Comparison of ENCODE assay signal across 13 cellular contexts in the genomic region with DNA sequence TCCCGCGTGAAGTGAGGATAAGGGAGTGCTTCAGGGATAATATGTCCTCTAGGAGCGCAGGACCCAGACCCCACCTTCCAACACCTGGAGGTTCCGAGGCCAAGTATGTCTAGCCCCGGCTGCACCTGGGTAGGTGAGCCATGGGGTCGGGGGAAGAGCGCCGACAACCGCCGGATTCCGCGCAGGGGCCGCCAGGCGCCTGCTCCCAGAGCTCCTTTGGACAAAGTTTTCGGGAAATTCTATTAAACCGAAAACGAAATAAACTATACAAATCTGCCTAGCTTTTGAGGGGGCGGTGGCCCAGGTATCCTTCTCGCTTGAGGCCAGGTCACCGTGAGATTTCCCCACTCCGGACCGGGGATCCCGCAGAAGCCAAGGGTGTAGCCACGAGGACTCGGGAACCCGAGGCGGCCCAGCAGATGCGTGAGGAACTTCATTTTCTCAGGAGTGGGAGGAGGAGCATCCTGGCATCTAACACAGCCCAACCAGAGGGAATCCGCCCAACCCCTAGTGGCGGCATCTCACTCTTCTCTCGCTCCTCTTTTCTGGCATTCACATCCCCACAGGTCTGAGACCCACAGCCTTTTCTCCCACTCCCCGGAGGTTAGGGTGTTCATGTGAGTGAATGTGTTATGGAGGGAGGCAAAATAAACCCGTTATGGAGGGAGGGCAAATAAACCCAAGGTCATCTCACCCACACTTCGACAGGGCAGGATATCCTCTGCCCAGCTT. TPM values are rescaled to one million over a fixed set of nuclear protein-coding genes. Genes with fewer than 3 reads are reported as not detected.
DNase-seq lines count a peak whose midpoint lies in the region; ATAC-seq, FAIRE-seq and TF ChIP-seq lines count a peak whose summit lies in the region.
"Had no signal": no experiment of that assay in that cellular context is flagged by ENCODE, and none has a peak within 500 bp of the region (broad histone marks: within the 10 kb centered on the region; RNA-seq: fewer than 3 reads in every experiment).

No MANE protein-coding gene starts in this region.

- no peak for FAIRE-seq in HepG2 (lab: Jason Lieb, UNC)

- no peaks in the 10 kb centered on the region for H4K20me1 ChIP-seq in HepG2 (ENCODE audit: insufficient read depth, low read length)

- H3K36me3 ChIP-seq in HepG2 (replicated peaks in 1 of 2; ENCODE audit: control insufficient read depth in 1 of 2, insufficient read depth in 2 of 2, low read length in 2 of 2), result no peaks in the 10 kb centered on the region; a peak in 1 of 5 replicates
- no peaks in the 10 kb centered on the region for H3K36me3 ChIP-seq in tibial artery

- POLR2A ChIA-PET in HepG2 (lab: Yijun Ruan, JAX), result no interaction called here

- H3K4me1 ChIP-seq in HepG2 (ENCODE audit: insufficient read depth, low read length) (peaks cover 11% of the 10 kb centered on the region; the same call in 1 of the 2 replicates), tibial artery (peaks cover 0 to 66% (median 53%) of the 10 kb centered on the region in 4 donors)

- no peak overlapping the region for H3K27ac ChIP-seq in HepG2 (ENCODE audit: extremely low read length, insufficient read depth, low read length)
- H3K27ac ChIP-seq in tibial artery, result no peak overlapping the region
- H3K27ac ChIP-seq: HL-60, VCaP had no signal

- no peaks in the 10 kb centered on the region for H3K79me2 ChIP-seq in HepG2 (ENCODE audit: insufficient read depth, low read length)

- TF ChIP-seq EP300 in HepG2 (IDR thresholded peaks at IDR 0.05; ENCODE audit: low read depth in 2 of 2, low read length in 2 of 2) (no peak), HepG2 (CRISPR knock-in tag; IDR thresholded peaks at IDR 0.05; ENCODE audit: borderline replicate concordance) (no peak)

- no peaks in the 10 kb centered on the region for H3K9me3 Mint-ChIP-seq in activated T-helper 2 cell treated with anti-CD3 and anti-CD28 coated beads, Interferon-gamma antibody, Interleukin-2, Interleukin-4, amounts not matched to agents 10 μg/mL and 5 μg/mL and 100 μg/mL, durations not matched to agents 14 hours and 24 hours and 36 hours
- H3K9me3 Mint-ChIP-seq in stimulated activated memory B cell treated with anti-CD40 and anti-IgM and Interleukin-4, amounts not matched to agents 10 μg/mL and 1 μg/mL and 100 μg/mL, for 72 hours, result peaks cover under 1% of the 10 kb centered on the region

- intact Hi-C loops in activated T-helper 2 cell treated with anti-CD3 and anti-CD28 coated beads, Interferon-gamma antibody, Interleukin-2, Interleukin-4, amounts not matched to agents 10 μg/mL and 5 μg/mL and 100 μg/mL, durations not matched to agents 14 hours and 24 hours and 36 hours (cut with micrococcal nuclease), result no loop called here
- intact Hi-C loops in HepG2 (cut with micrococcal nuclease; ENCODE audit: unreplicated experiment), result no loop called here
- intact Hi-C loops in tibial artery (cut with DNase I; ENCODE audit: low total_unique reads), result no loop called here

- BruUV-seq in HepG2 (replicated peaks; lab: Mats Ljungman, UMichigan), result no TSS peak

- DNase-seq in CD1c-positive myeloid dendritic cell (ENCODE audit: extremely low spot score), result peak; percentile 21
- peak; percentile 42 for DNase-seq in HCEC 1CT
- no peak for DNase-seq in activated T-helper 2 cell treated with anti-CD3 and anti-CD28 coated beads, Interferon-gamma antibody, Interleukin-2, Interleukin-4, amounts not matched to agents 10 μg/mL and 5 μg/mL and 100 μg/mL, durations not matched to agents 14 hours and 24 hours and 36 hours (ENCODE audit: low spot score)
- no peak for DNase-seq in HepG2 (ENCODE audit: low spot score)
- DNase-seq in NCI-H187 (lab: John Stamatoyannopoulos, UW), result no peak
- DNase-seq in tibial artery, result no peak
- DNase-seq in stimulated activated CD4-positive, alpha-beta T cell treated with anti-CD3 and anti-CD28 coated beads, Interleukin-4, amount 100 ng/mL, for 4 hours, result no peak
- DNase-seq: caudate nucleus; stimulated activated naive CD4-positive, alpha-beta T cell treated with Interleukin-2 at 50 U/mL for 16 hours had no signal

- ATAC-seq in HepG2, result peak; percentile 63
- no peak for ATAC-seq in stimulated activated memory B cell treated with anti-CD40 and anti-IgM and Interleukin-4, amounts not matched to agents 10 μg/mL and 1 μg/mL and 100 μg/mL, for 72 hours

- TF ChIP-seq RAD21 in HepG2 (CRISPR knock-in tag; IDR thresholded peaks at IDR 0.05), result no peak

- 45% methylated on average over 24 of the region's 34 CpGs for WGBS in HepG2 (ENCODE audit: low lambda C conversion rate)

- peaks cover 19% of the 10 kb centered on the region for H3K4me1 Mint-ChIP-seq in activated T-helper 2 cell treated with anti-CD3 and anti-CD28 coated beads, Interferon-gamma antibody, Interleukin-2, Interleukin-4, amounts not matched to agents 10 μg/mL and 5 μg/mL and 100 μg/mL, durations not matched to agents 14 hours and 24 hours and 36 hours (ENCODE audit: low read depth)
- H3K4me1 Mint-ChIP-seq in stimulated activated memory B cell treated with anti-CD40 and anti-IgM and Interleukin-4, amounts not matched to agents 10 μg/mL and 1 μg/mL and 100 μg/mL, for 72 hours, result peaks cover 45% of the 10 kb centered on the region

- peaks cover 10 to 78% of the 10 kb centered on the region in 2 experiments for H3K27me3 ChIP-seq in HepG2 (ENCODE audit: control insufficient read depth in 1 of 2, insufficient read depth in 2 of 2, low read length in 2 of 2)
- H3K27me3 ChIP-seq in tibial artery, result peaks cover 0 to 100% of the 10 kb centered on the region in 2 donors

- no peak overlapping the region for H2AFZ ChIP-seq in HepG2 (ENCODE audit: low read length)

- H3K9ac ChIP-seq in HepG2 (ENCODE audit: insufficient read depth, low read depth, low read length), result no peak overlapping the region

- H3K4me3 Mint-ChIP-seq in activated T-helper 2 cell treated with anti-CD3 and anti-CD28 coated beads, Interferon-gamma antibody, Interleukin-2, Interleukin-4, amounts not matched to agents 10 μg/mL and 5 μg/mL and 100 μg/mL, durations not matched to agents 14 hours and 24 hours and 36 hours (ENCODE audit: low read depth), result peak overlapping the region; percentile 8
- no peak overlapping the region for H3K4me3 Mint-ChIP-seq in stimulated activated memory B cell treated with anti-CD40 and anti-IgM and Interleukin-4, amounts not matched to agents 10 μg/mL and 1 μg/mL and 100 μg/mL, for 72 hours

- in situ Hi-C loops in HepG2 (cut with HindIII; ENCODE audit: extremely low pct_ligation_motif_present, low pct_unique_long_range_greater_than_20kb), result no loop called here

- CTCF ChIA-PET in HepG2 (lab: Yijun Ruan, JAX; ENCODE audit: low intra/inter-chr PET ratio, low total read pairs), result no interaction called here

- TF ChIP-seq POLR2A in HepG2 (IDR thresholded peaks at IDR 0.05; ENCODE audit: insufficient read depth in 1 of 2, low read depth in 2 of 2, low read length in 2 of 2), result no peak

- H3K4me3 ChIP-seq in HepG2 (replicated peaks in 1 of 3; ENCODE audit: insufficient read depth in 1 of 3, low read depth in 2 of 3, low read length in 3 of 3) (no peak overlapping the region), tibial artery (no peak overlapping the region)

- no peak overlapping the region for H3K27ac Mint-ChIP-seq in activated T-helper 2 cell treated with anti-CD3 and anti-CD28 coated beads, Interferon-gamma antibody, Interleukin-2, Interleukin-4, amounts not matched to agents 10 μg/mL and 5 μg/mL and 100 μg/mL, durations not matched to agents 14 hours and 24 hours and 36 hours
- no peak overlapping the region for H3K27ac Mint-ChIP-seq in stimulated activated memory B cell treated with anti-CD40 and anti-IgM and Interleukin-4, amounts not matched to agents 10 μg/mL and 1 μg/mL and 100 μg/mL, for 72 hours

- no peak overlapping the region for H3K4me2 ChIP-seq in HepG2 (ENCODE audit: low read depth, low read length)

- H3K36me3 Mint-ChIP-seq in activated T-helper 2 cell treated with anti-CD3 and anti-CD28 coated beads, Interferon-gamma antibody, Interleukin-2, Interleukin-4, amounts not matched to agents 10 μg/mL and 5 μg/mL and 100 μg/mL, durations not matched to agents 14 hours and 24 hours and 36 hours (ENCODE audit: low read depth), result no peaks in the 10 kb centered on the region
- no peaks in the 10 kb centered on the region for H3K36me3 Mint-ChIP-seq in stimulated activated memory B cell treated with anti-CD40 and anti-IgM and Interleukin-4, amounts not matched to agents 10 μg/mL and 1 μg/mL and 100 μg/mL, for 72 hours

- peaks cover 81% of the 10 kb centered on the region for H3K27me3 Mint-ChIP-seq in activated T-helper 2 cell treated with anti-CD3 and anti-CD28 coated beads, Interferon-gamma antibody, Interleukin-2, Interleukin-4, amounts not matched to agents 10 μg/mL and 5 μg/mL and 100 μg/mL, durations not matched to agents 14 hours and 24 hours and 36 hours (ENCODE audit: low read depth)
- H3K27me3 Mint-ChIP-seq in stimulated activated memory B cell treated with anti-CD40 and anti-IgM and Interleukin-4, amounts not matched to agents 10 μg/mL and 1 μg/mL and 100 μg/mL, for 72 hours, result peaks cover 96% of the 10 kb centered on the region

- TF ChIP-seq CTCF in HepG2 (CRISPR knock-in tag; IDR thresholded peaks at IDR 0.05), result no peak
- no peak for TF ChIP-seq CTCF in tibial artery (IDR thresholded peaks at IDR 0.05)

- H3K9me3 ChIP-seq in HepG2 (ENCODE audit: low read length) (no peaks in the 10 kb centered on the region), tibial artery (no peaks in the 10 kb centered on the region)

RNA-seq across cellular contexts. Expression of gene DMRTA2, which starts 2.3 kb away (rescaled TPM):
- total RNA-seq in activated T-helper 2 cell treated with anti-CD3 and anti-CD28 coated beads, Interferon-gamma antibody, Interleukin-2, Interleukin-4, amounts not matched to agents 10 μg/mL and 5 μg/mL and 100 μg/mL, durations not matched to agents 14 hours and 24 hours and 36 hours, result not detected in 2 replicates
- total RNA-seq in HepG2 (2016; rRNA removed; fragmentation: Illumina TruSeq; extraction: Trizol), result not detected in 2 replicates
- total RNA-seq in HepG2 (2016; cell fraction: cytosol; rRNA removed; fragmentation: Illumina TruSeq; extraction: Trizol; ENCODE audit: low read depth), result not detected in 2 replicates
- total RNA-seq in HepG2 (2016; cell fraction: insoluble cytoplasmic fraction; rRNA removed; fragmentation: Illumina TruSeq; extraction: Trizol), result not detected in 2 replicates
- not detected in 2 replicates for total RNA-seq in HepG2 (2016; cell fraction: membrane; rRNA removed; fragmentation: Illumina TruSeq; extraction: Trizol)
- total RNA-seq in HepG2 (2016; cell fraction: nucleus; rRNA removed; fragmentation: Illumina TruSeq; extraction: Trizol), result not detected in 2 replicates
- 0.03 TPM in 1 of 2 replicates, not detected in the other for polyA plus RNA-seq in HepG2 (2011; rRNA removed)
- 0.01 TPM in 1 of 2 replicates, not detected in the other for polyA plus RNA-seq in HepG2 (2011; cell fraction: cytosol; rRNA removed)
- not detected in 2 replicates for polyA plus RNA-seq in HepG2 (2011; cell fraction: nucleus; rRNA removed)
- polyA plus RNA-seq in HepG2 (2012), result not detected in 2 replicates
- polyA plus RNA-seq in HepG2 (2016; cell fraction: cytosol; fragmentation: Illumina TruSeq; extraction: Trizol; ENCODE audit: low read depth), result 0.05 TPM in 1 of 2 replicates, not detected in the other
- polyA plus RNA-seq in HepG2 (2016; cell fraction: insoluble cytoplasmic fraction; fragmentation: Illumina TruSeq; extraction: Trizol; ENCODE audit: low read depth), result not detected in 2 replicates
- polyA plus RNA-seq in HepG2 (2016; cell fraction: membrane; fragmentation: Illumina TruSeq; extraction: Trizol; ENCODE audit: low read depth), result not detected in 2 replicates
- not detected in 2 replicates for polyA plus RNA-seq in HepG2 (2016; cell fraction: nucleus; fragmentation: Illumina TruSeq; extraction: Trizol; ENCODE audit: insufficient read depth, low read depth)
- polyA minus RNA-seq in HepG2 (2011; rRNA and poly(A)+ RNA removed; ENCODE audit: low replicate concordance), result not detected in 2 replicates
- polyA minus RNA-seq in HepG2 (2011; cell fraction: cytosol; rRNA and poly(A)+ RNA removed), result not detected in 2 replicates
- polyA minus RNA-seq in HepG2 (2011; cell fraction: nucleus; rRNA and poly(A)+ RNA removed), result 0.13 TPM in 1 of 2 replicates, not detected in the other
- total RNA-seq: sciatic nerve had no signal

Comparison
In these comparisons a context has a peak if more than half of its experiments do, and no peak if none do; other contexts are left out.
1. DNase-seq: peak in CD1c-positive myeloid dendritic cell (single experiment) and HCEC 1CT (single experiment); none in activated T-helper 2 cell treated with anti-CD3 and anti-CD28 coated beads, Interferon-gamma antibody, Interleukin-2, Interleukin-4, amounts not matched to agents 10 μg/mL and 5 μg/mL and 100 μg/mL, durations not matched to agents 14 hours and 24 hours and 36 hours (single experiment), HepG2 (single experiment), NCI-H187 (0 of 2), tibial artery (0 of 2) and stimulated activated CD4-positive, alpha-beta T cell treated with anti-CD3 and anti-CD28 coated beads, Interleukin-4, amount 100 ng/mL, for 4 hours (0 of 2).